Comparison of ENCODE assay signal across 18 cellular contexts in genomic region chr6:9523462-9523861, GRCh38.
A peak's percentile ranks its signal among the peaks of the same experiment; 100 is the strongest.
DNase-seq lines count a peak whose midpoint lies in the region; ATAC-seq and TF ChIP-seq lines count a peak whose summit lies in the region.
"Had no signal": no experiment of that assay in that cellular context is flagged by ENCODE, and none has a peak within 500 bp of the region (broad histone marks: within the 10 kb centered on the region; RNA-seq: fewer than 3 reads in every experiment).

No MANE protein-coding gene starts in this region.

- H3K4me1 Mint-ChIP-seq in activated T-cell treated with anti-CD3 and anti-CD28 coated beads, Interleukin-2, amount 50 U/mL, for 72 hours (ENCODE audit: low read depth) = no peaks in the 10 kb centered on the region
- H3K4me1 Mint-ChIP-seq: activated naive CD4-positive, alpha-beta T cell treated with anti-CD3 and anti-CD28 coated beads, Interleukin-2, amount 10 ng/mL, durations not matched to agents 7 days and 5 days; immature natural killer cell; neural crest cell; stimulated activated naive B cell treated with anti-CD40 and anti-IgM and Interleukin-4, amounts not matched to agents 10 μg/mL and 1 μg/mL and 100 μg/mL, for 72 hours had no signal

- H3K27ac ChIP-seq in AG04450 (ENCODE audit: low read depth, low read length) (peak overlapping the region; percentile 40), brain microvascular endothelial cell (peak overlapping the region; percentile 70)
- H3K27ac ChIP-seq: BLaER1 treated with 17β-estradiol and CSF1 and Interleukin-3, amounts not matched to agents 10 nM and 100 nM; SK-N-MC had no signal

- no peak for TF ChIP-seq CTCF in AG04450 (IDR thresholded peaks at IDR 0.05; ENCODE audit: low read depth, low read length)
- no peak for TF ChIP-seq CTCF in brain microvascular endothelial cell (IDR thresholded peaks at IDR 0.05; ENCODE audit: low read depth, low read length, missing control alignments)

- H3K4me3 ChIP-seq in AG04450 (ENCODE audit: low read depth, low read length) (no peak overlapping the region), brain microvascular endothelial cell (ENCODE audit: low read depth, low read length) (no peak overlapping the region)
- H3K4me3 ChIP-seq: BLaER1 treated with 17β-estradiol and CSF1 and Interleukin-3, amounts not matched to agents 10 nM and 100 nM; SK-N-MC had no signal

- CTCF ChIA-PET in AG04450 (lab: Charles Lee) = no interaction called here

- DNase-seq in AG04450 (ENCODE audit: low read depth, low spot score) = peak; percentile 84
- peak; percentile 77 for DNase-seq in HT1080 (ENCODE audit: low read depth)
- peak; percentile 92 for DNase-seq in brain microvascular endothelial cell
- peak; percentile 90 for DNase-seq in kidney glomerular epithelial cell (lab: John Stamatoyannopoulos, UW)
- no peak for DNase-seq in activated T-cell treated with anti-CD3 and anti-CD28 coated beads, Interleukin-2, amount 50 U/mL, for 72 hours
- DNase-seq in activated gamma-delta T cell (lab: John Stamatoyannopoulos, UW) = no peak
- no peak for DNase-seq in GM19238 (ENCODE audit: insufficient read length, low spot score)
- no peak for DNase-seq in NCI-H748 (lab: John Stamatoyannopoulos, UW; ENCODE audit: unreplicated experiment)
- DNase-seq: activated CD4-positive, alpha-beta T cell treated with anti-CD3 and anti-CD28 coated beads, Interleukin-2, amount 50 U/mL, for 4 hours; activated naive CD4-positive, alpha-beta T cell treated with anti-CD3 and anti-CD28 coated beads, Interleukin-2, amount 10 ng/mL, durations not matched to agents 7 days and 5 days; effector CD8-positive, alpha-beta T cell; H7; immature natural killer cell; NCI-H2227 treated with DMSO at 0.1 percent for 48 hours; stimulated activated naive B cell treated with anti-CD40 and anti-IgM and Interleukin-4, amounts not matched to agents 10 μg/mL and 1 μg/mL and 100 μg/mL, for 72 hours had no signal

- H3K4me3 Mint-ChIP-seq in activated T-cell treated with anti-CD3 and anti-CD28 coated beads, Interleukin-2, amount 50 U/mL, for 72 hours = no peak overlapping the region
- H3K4me3 Mint-ChIP-seq: activated naive CD4-positive, alpha-beta T cell treated with anti-CD3 and anti-CD28 coated beads, Interleukin-2, amount 10 ng/mL, durations not matched to agents 7 days and 5 days; immature natural killer cell; neural crest cell; stimulated activated naive B cell treated with anti-CD40 and anti-IgM and Interleukin-4, amounts not matched to agents 10 μg/mL and 1 μg/mL and 100 μg/mL, for 72 hours had no signal

- H3K36me3 ChIP-seq in brain microvascular endothelial cell (replicated peaks) = no peaks in the 10 kb centered on the region
- H3K36me3 ChIP-seq: BLaER1 treated with 17β-estradiol and CSF1 and Interleukin-3, amounts not matched to agents 10 nM and 100 nM had no signal

- H3K36me3 Mint-ChIP-seq in activated T-cell treated with anti-CD3 and anti-CD28 coated beads, Interleukin-2, amount 50 U/mL, for 72 hours (ENCODE audit: insufficient read depth in 2 of 2) = no peaks in the 10 kb centered on the region
- H3K36me3 Mint-ChIP-seq: activated naive CD4-positive, alpha-beta T cell treated with anti-CD3 and anti-CD28 coated beads, Interleukin-2, amount 10 ng/mL, durations not matched to agents 7 days and 5 days; immature natural killer cell; stimulated activated naive B cell treated with anti-CD40 and anti-IgM and Interleukin-4, amounts not matched to agents 10 μg/mL and 1 μg/mL and 100 μg/mL, for 72 hours had no signal

- H3K27me3 ChIP-seq in AG04450 (ENCODE audit: control insufficient read depth, insufficient read depth, low read length) (no peaks in the 10 kb centered on the region), brain microvascular endothelial cell (replicated peaks) (no peaks in the 10 kb centered on the region)
- H3K27me3 ChIP-seq: BLaER1 treated with 17β-estradiol and CSF1 and Interleukin-3, amounts not matched to agents 10 nM and 100 nM had no signal

- no peak for ATAC-seq in activated T-cell treated with anti-CD3 and anti-CD28 coated beads, Interleukin-2, amount 50 U/mL, for 72 hours (replicated peaks in 1 of 2)
- ATAC-seq: stimulated activated naive B cell treated with anti-CD40 and anti-IgM and Interleukin-4, amounts not matched to agents 10 μg/mL and 1 μg/mL and 100 μg/mL, for 72 hours had no signal

- peaks cover 7 to 8% of the 10 kb centered on the region in 2 donors for H3K9me3 Mint-ChIP-seq in activated T-cell treated with anti-CD3 and anti-CD28 coated beads, Interleukin-2, amount 50 U/mL, for 72 hours

- H3K27ac Mint-ChIP-seq in activated T-cell treated with anti-CD3 and anti-CD28 coated beads, Interleukin-2, amount 50 U/mL, for 72 hours = no peak overlapping the region
- H3K27ac Mint-ChIP-seq: activated naive CD4-positive, alpha-beta T cell treated with anti-CD3 and anti-CD28 coated beads, Interleukin-2, amount 10 ng/mL, durations not matched to agents 7 days and 5 days; immature natural killer cell; stimulated activated naive B cell treated with anti-CD40 and anti-IgM and Interleukin-4, amounts not matched to agents 10 μg/mL and 1 μg/mL and 100 μg/mL, for 72 hours had no signal

- in situ Hi-C loops in brain microvascular endothelial cell (cut with HindIII; ENCODE audit: low pct_ligation_motif_present, low sequenced_read_pairs) = no loop called here

- H3K9me3 ChIP-seq in AG04450 (ENCODE audit: control insufficient read depth, insufficient read depth, low read length) = peaks cover 3% of the 10 kb centered on the region; the same call in 1 of the 2 replicates
- H3K9me3 ChIP-seq: BLaER1 treated with 17β-estradiol and CSF1 and Interleukin-3, amounts not matched to agents 10 nM and 100 nM had no signal

- POLR2A ChIA-PET in AG04450 (lab: Yijun Ruan, JAX) = interaction anchor here (1.1 kb wide), 1 partner anchor 42 kb away, joined by 10 read pairs; no protein-coding TSS in a partner anchor

- H3K27me3 Mint-ChIP-seq in activated T-cell treated with anti-CD3 and anti-CD28 coated beads, Interleukin-2, amount 50 U/mL, for 72 hours (ENCODE audit: low read depth) = no peaks in the 10 kb centered on the region
- H3K27me3 Mint-ChIP-seq: activated naive CD4-positive, alpha-beta T cell treated with anti-CD3 and anti-CD28 coated beads, Interleukin-2, amount 10 ng/mL, durations not matched to agents 7 days and 5 days; stimulated activated naive B cell treated with anti-CD40 and anti-IgM and Interleukin-4, amounts not matched to agents 10 μg/mL and 1 μg/mL and 100 μg/mL, for 72 hours had no signal

Comparison
In these comparisons a context has a peak if more than half of its experiments do, and no peak if none do; other contexts are left out.
1. DNase-seq: peak in AG04450 (single experiment), HT1080 (single experiment), brain microvascular endothelial cell (single experiment) and kidney glomerular epithelial cell (single experiment); none in activated T-cell treated with anti-CD3 and anti-CD28 coated beads, Interleukin-2, amount 50 U/mL, for 72 hours (0 of 2), activated gamma-delta T cell (single experiment), GM19238 (single experiment) and NCI-H748 (single experiment).